8 cellular contexts compared by ENCODE assay signal in the genomic region with DNA sequence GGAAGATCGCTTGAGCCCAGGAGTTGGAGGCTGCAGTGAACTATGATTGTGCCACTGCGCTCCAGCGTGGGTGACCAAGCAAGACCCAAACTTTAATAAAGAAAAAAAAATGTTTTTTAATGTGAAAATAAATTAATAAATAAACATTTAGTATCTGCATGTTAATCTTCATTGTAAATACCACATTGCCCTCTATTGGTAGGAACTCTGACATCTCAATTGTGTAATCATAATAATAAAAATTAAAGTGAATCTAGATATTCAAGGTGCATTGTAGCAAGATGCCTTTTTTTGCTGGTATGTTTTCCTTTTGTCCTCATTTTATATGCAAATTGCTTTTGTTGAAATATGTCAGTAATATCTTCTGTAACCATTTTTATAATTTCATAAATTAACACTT.
DNase-seq lines count a peak whose midpoint lies in the region; ATAC-seq and TF ChIP-seq lines count a peak whose summit lies in the region.

No MANE protein-coding gene starts in this region.

- H3K36me3 ChIP-seq in Loucy (ENCODE audit: insufficient read depth, low read length) (peaks cover 29% of the 10 kb centered on the region; the same call in 1 of the 2 replicates), right atrium auricular region (peaks cover 17% of the 10 kb centered on the region)

- ATAC-seq in CD4-positive, alpha-beta T cell (ENCODE audit: poor library complexity) = no peak

- intact Hi-C loops in CD4-positive, alpha-beta T cell (cut with DNase I, micrococcal nuclease) = loop anchor here (2.0 kb wide), 2 partner anchors 463 to 967 kb away; no protein-coding TSS in a partner anchor
- intact Hi-C loops in MCF 10A (cut with micrococcal nuclease) = loop anchor here (1.0 to 2.0 kb wide), 3 partner anchors 274 to 463 kb away; no protein-coding TSS in a partner anchor

- peaks cover 24% of the 10 kb centered on the region for H3K4me1 Mint-ChIP-seq in CD4-positive, alpha-beta T cell (ENCODE audit: low read depth)
- H3K4me1 Mint-ChIP-seq in MCF 10A (ENCODE audit: insufficient read depth, unreplicated experiment) (no peaks in the 10 kb centered on the region), mesothelial cell of epicardium (no peaks in the 10 kb centered on the region)

- no peak overlapping the region for H3K9ac ChIP-seq in Loucy (ENCODE audit: low read depth, low read length, poor library complexity, severe bottlenecking)

- H3K27me3 Mint-ChIP-seq in CD4-positive, alpha-beta T cell = no peaks in the 10 kb centered on the region
- H3K27me3 Mint-ChIP-seq in MCF 10A (ENCODE audit: insufficient read depth, unreplicated experiment) (no peaks in the 10 kb centered on the region), mesothelial cell of epicardium (ENCODE audit: low read depth) (no peaks in the 10 kb centered on the region)

- no TSS peak for BruUV-seq in MCF 10A (replicated peaks; lab: Mats Ljungman, UMichigan)

- POLR2A ChIA-PET in CD4-positive, alpha-beta T cell (lab: Charles Lee) = no interaction called here
- POLR2A ChIA-PET in MCF 10A (lab: Yijun Ruan, JAX) = interaction anchor here (0.8 to 0.9 kb wide), 2 partner anchors 459 to 460 kb away, joined by 3 to 4 read pairs; no protein-coding TSS in a partner anchor

- no peaks in the 10 kb centered on the region for H3K9me2 ChIP-seq in Loucy (replicated peaks; ENCODE audit: low read depth, low read length)

- no peaks in the 10 kb centered on the region for H3K9me3 ChIP-seq in CD4-positive, alpha-beta T cell (ENCODE audit: control insufficient read depth, low read length)
- H3K9me3 ChIP-seq in Loucy (ENCODE audit: insufficient read depth, low read depth, low read length) = no peaks in the 10 kb centered on the region
- H3K9me3 ChIP-seq in right atrium auricular region = no peaks in the 10 kb centered on the region

- no peaks in the 10 kb centered on the region for H3K79me2 ChIP-seq in Loucy (ENCODE audit: insufficient read depth, low read length)

- peak; percentile 31 for TF ChIP-seq CTCF in CD4-positive, alpha-beta T cell (IDR thresholded peaks at IDR 0.05)
- TF ChIP-seq CTCF in Loucy (conservative IDR thresholded peaks at IDR 0.05; ENCODE audit: low read length) (peak; percentile 50), MCF 10A (IDR thresholded peaks at IDR 0.05; ENCODE audit: unreplicated experiment) (peak; percentile 46), mesothelial cell of epicardium (IDR thresholded peaks at IDR 0.05; ENCODE audit: unreplicated experiment) (peak; percentile 49), right atrium auricular region (IDR thresholded peaks at IDR 0.05) (peak in 1 of 2 donors; percentile 54)

- no peaks in the 10 kb centered on the region for H3K27me3 ChIP-seq in CD4-positive, alpha-beta T cell (ENCODE audit: control insufficient read depth, insufficient read depth, low read length)
- H3K27me3 ChIP-seq in Loucy (ENCODE audit: insufficient read depth, low read length, poor library complexity, severe bottlenecking) (no peaks in the 10 kb centered on the region), right atrium auricular region (no peaks in the 10 kb centered on the region)

- H3K4me3 ChIP-seq in Loucy (ENCODE audit: low read length, poor library complexity, severe bottlenecking) (no peak overlapping the region), right atrium auricular region (no peak overlapping the region)

- CTCF ChIA-PET in CD4-positive, alpha-beta T cell (lab: Charles Lee) = interaction anchor here (0.8 kb wide), 1 partner anchor 10 kb away, joined by 3 read pairs; no protein-coding TSS in a partner anchor
- CTCF ChIA-PET in MCF 10A (lab: Yijun Ruan, JAX) = interaction anchor here (0.6 to 8.4 kb wide), 19 partner anchors 9 to 582 kb away, joined by 3 to 77 read pairs (median 3); no protein-coding TSS in a partner anchor

- no peaks in the 10 kb centered on the region for H3F3A ChIP-seq in Loucy (ENCODE audit: low read depth)

- H2AFZ ChIP-seq in Loucy (ENCODE audit: low read length) = no peak overlapping the region

- H3K9me3 Mint-ChIP-seq in CD4-positive, alpha-beta T cell = no peaks in the 10 kb centered on the region
- H3K9me3 Mint-ChIP-seq in MCF 10A (ENCODE audit: unreplicated experiment) = no peaks in the 10 kb centered on the region
- H3K9me3 Mint-ChIP-seq in mesothelial cell of epicardium = peaks cover 9% of the 10 kb centered on the region

- H3K36me3 Mint-ChIP-seq in CD4-positive, alpha-beta T cell (ENCODE audit: low read depth) = peaks cover 60% of the 10 kb centered on the region
- H3K36me3 Mint-ChIP-seq in MCF 10A (ENCODE audit: insufficient read depth, unreplicated experiment) (peaks cover 11% of the 10 kb centered on the region), mesothelial cell of epicardium (peaks cover 30% of the 10 kb centered on the region)

- no peak overlapping the region for H3K27ac ChIP-seq in CD4-positive, alpha-beta T cell (ENCODE audit: low read depth, low read length)
- no peak overlapping the region for H3K27ac ChIP-seq in right atrium auricular region

- DNase-seq in CD4-positive, alpha-beta T cell = no peak
- DNase-seq in MCF 10A (ENCODE audit: unreplicated experiment) (peak; percentile 53), mesothelial cell of epicardium (ENCODE audit: low spot score in 2 of 2, unreplicated experiment in 2 of 2) (no peak), SK-N-DZ (ENCODE audit: low spot score) (no peak), NCI-H748 treated with DMSO at 0.1 percent for 48 hours (lab: John Stamatoyannopoulos, UW) (no peak), right atrium auricular region (ENCODE audit: low spot score) (no peak)
- no peak for DNase-seq in activated CD4-positive, alpha-beta T cell treated with anti-CD3 and anti-CD28 coated beads, Interleukin-2, amount 50 U/mL, for 48 hours

- no peak overlapping the region for H3K4me3 Mint-ChIP-seq in CD4-positive, alpha-beta T cell
- H3K4me3 Mint-ChIP-seq in MCF 10A (ENCODE audit: unreplicated experiment) (no peak overlapping the region), mesothelial cell of epicardium (no peak overlapping the region)

- no peaks in the 10 kb centered on the region for H4K20me1 ChIP-seq in Loucy (ENCODE audit: insufficient read depth, low read length, poor library complexity, severe bottlenecking)

- peaks cover 7% of the 10 kb centered on the region for H3K4me1 ChIP-seq in Loucy (ENCODE audit: insufficient read depth, low read length, poor library complexity, severe bottlenecking)
- no peaks in the 10 kb centered on the region for H3K4me1 ChIP-seq in right atrium auricular region

- H3K4me2 ChIP-seq in Loucy (ENCODE audit: low read depth, low read length, poor library complexity, severe bottlenecking) = no peak overlapping the region

- H3K27ac Mint-ChIP-seq in CD4-positive, alpha-beta T cell = no peak overlapping the region
- H3K27ac Mint-ChIP-seq in MCF 10A (ENCODE audit: low read depth, unreplicated experiment) (no peak overlapping the region), mesothelial cell of epicardium (no peak overlapping the region)
